29 cellular contexts compared by ENCODE assay signal in the genomic region with DNA sequence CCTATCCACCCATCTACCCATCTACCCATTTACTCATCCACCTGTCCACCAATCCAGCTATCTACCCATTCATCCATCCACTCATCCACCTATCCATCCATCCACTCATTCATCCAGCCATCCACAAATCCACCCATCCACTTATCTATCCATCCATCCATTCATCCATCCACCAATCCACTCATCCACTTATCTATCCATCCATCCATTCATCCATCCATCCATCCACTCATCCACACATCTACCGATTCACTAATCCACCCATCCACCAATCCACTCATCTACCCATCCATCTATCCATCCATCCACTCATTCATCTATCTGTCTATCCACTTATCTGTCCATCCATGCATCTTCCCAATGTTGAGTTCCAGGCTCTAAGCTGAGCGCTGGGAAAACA. TPM values are rescaled to one million over a fixed set of nuclear protein-coding genes. Genes with fewer than 3 reads are reported as not detected.
"Had no signal": no experiment of that assay in that cellular context is flagged by ENCODE, and none has a peak within 500 bp of the region (broad histone marks: within the 10 kb centered on the region; RNA-seq: fewer than 3 reads in every experiment).

No MANE protein-coding gene starts in this region.

- H3K9me3 ChIP-seq: esophagus muscularis mucosa, gastroesophageal sphincter, heart left ventricle, pancreas, suprapubic skin, transverse colon, upper lobe of right lung, vagina had no signal

- DNase-seq: dermis blood vessel endothelial cell; effector memory CD4-positive, alpha-beta T cell; foreskin keratinocyte; heart left ventricle; kidney; natural killer cell; pancreas; stimulated activated CD4-positive, alpha-beta T cell treated with anti-CD3 and anti-CD28 coated beads, Interleukin-12 subunit alpha, Interleukin-12 subunit beta, amount 100 ng/mL, for 4 hours; stimulated activated CD4-positive, alpha-beta T cell treated with anti-CD3 and anti-CD28 coated beads, Interleukin-1b, Interleukin-23, amount 100 ng/mL, for 48 hours; stimulated activated CD4-positive, alpha-beta T cell treated with anti-CD3 and anti-CD28 coated beads, Interleukin-4, amount 100 ng/mL, for 1 hour; stimulated activated CD8-positive, alpha-beta memory T cell treated with anti-CD3 and anti-CD28 coated beads, Interleukin-4, amount 100 ng/mL, for 48 hours; stimulated activated naive CD4-positive, alpha-beta T cell; stimulated activated naive CD8-positive, alpha-beta T cell treated with anti-CD3 and anti-CD28 coated beads, Interleukin-15, amount 100 ng/mL, for 72 hours; transverse colon; upper lobe of right lung had no signal

- H3K4me2 ChIP-seq: hepatocyte, smooth muscle cell had no signal

- H3K27ac ChIP-seq: coronary artery, esophagus muscularis mucosa, foreskin keratinocyte, gastroesophageal sphincter, hepatocyte, pancreas, suprapubic skin, transverse colon, upper lobe of right lung, vagina had no signal

- H3K4me1 ChIP-seq: esophagus muscularis mucosa, foreskin keratinocyte, gastroesophageal sphincter, pancreas, transverse colon, vagina had no signal

- H2AFZ ChIP-seq: hepatocyte had no signal

- ATAC-seq: foreskin keratinocyte; gastroesophageal sphincter; heart left ventricle; left lobe of liver; natural killer cell; pancreas; sciatic nerve; stimulated activated naive CD8-positive, alpha-beta T cell treated with anti-CD3 and anti-CD28 coated beads, Interleukin-15, amount 100 ng/mL, for 72 hours; upper lobe of right lung had no signal

- H3K27me3 ChIP-seq: esophagus muscularis mucosa, foreskin keratinocyte, gastroesophageal sphincter, heart left ventricle, hepatocyte, pancreas, suprapubic skin, transverse colon, upper lobe of right lung, vagina had no signal

- FAIRE-seq: endothelial cell of umbilical vein, kidney, pancreas had no signal

- H3K4me3 ChIP-seq: coronary artery, esophagus muscularis mucosa, gastroesophageal sphincter, heart left ventricle, hepatocyte, lung, pancreas, smooth muscle cell, suprapubic skin, transverse colon, upper lobe of right lung, vagina had no signal

- H3K79me2 ChIP-seq: hepatocyte had no signal

- H3K36me3 ChIP-seq: esophagus muscularis mucosa, gastroesophageal sphincter, pancreas, suprapubic skin, transverse colon, upper lobe of right lung, vagina had no signal

RNA-seq across cellular contexts. Expression of a gene that starts 1.7 kb away (rescaled TPM):
- total RNA-seq: dermis blood vessel endothelial cell, endothelial cell of umbilical vein, epithelial cell of proximal tubule, fibroblast of lung, foreskin keratinocyte, smooth muscle cell had no signal
- polyA plus RNA-seq: endothelial cell of umbilical vein, fibroblast of lung, foreskin keratinocyte, neural cell, smooth muscle cell had no signal

RNA-seq across cellular contexts. Expression of a gene that starts 27.6 kb away (rescaled TPM):
- total RNA-seq: dermis blood vessel endothelial cell, endothelial cell of umbilical vein, epithelial cell of proximal tubule, fibroblast of lung, foreskin keratinocyte, smooth muscle cell, transverse colon, vagina had no signal
- polyA plus RNA-seq: endothelial cell of umbilical vein, fibroblast of lung, foreskin keratinocyte, neural cell had no signal
